Comparison of ENCODE assay signal across 11 cellular contexts in genomic region chrX:6163761-6164160, GRCh38.
"Had no signal": no experiment of that assay in that cellular context is flagged by ENCODE, and none has a peak within 500 bp of the region (broad histone marks: within the 10 kb centered on the region; RNA-seq: fewer than 3 reads in every experiment).

No MANE protein-coding gene starts in this region.

- DNase-seq: effector memory CD8-positive, alpha-beta T cell; erythroblast; heart left ventricle; hippocampal formation; kidney glomerular epithelial cell; mucosa of descending colon; naive thymus-derived CD8-positive, alpha-beta T cell; psoas muscle; stimulated activated CD4-positive, alpha-beta T cell treated with anti-CD3 and anti-CD28 coated beads, Interleukin-2, amount 100 ng/mL, for 24 hours; stimulated activated naive CD4-positive, alpha-beta T cell treated with Interleukin-2 at 50 U/mL for 16 hours had no signal

- H3K4me3 ChIP-seq: heart left ventricle, mucosa of descending colon, psoas muscle, skin epidermis had no signal
